Comparison of ENCODE assay signal across 1 cellular context in genomic region chr4:73847507-73848182, GRCh38.
TF ChIP-seq lines count a peak whose summit lies in the region.

No MANE protein-coding gene starts in this region.

TF ChIP-seq in HepG2, 621 proteins besides CTCF, POLR2A, EP300 and RAD21:
- no peak for TF ChIP-seq NCOA1 (CRISPR knock-in tag; IDR thresholded peaks at IDR 0.05)
- no peak for TF ChIP-seq ZNF263 (CRISPR knock-in tag; IDR thresholded peaks at IDR 0.05)
- TF ChIP-seq ZNF20 (CRISPR knock-in tag; IDR thresholded peaks at IDR 0.05): no peak
- TF ChIP-seq ADNP (CRISPR knock-in tag; IDR thresholded peaks at IDR 0.05): no peak
- no peak for TF ChIP-seq ZNF224 (CRISPR knock-in tag; IDR thresholded peaks at IDR 0.05)
- TF ChIP-seq SMAD1 (CRISPR knock-in tag; IDR thresholded peaks at IDR 0.05; ENCODE audit: borderline replicate concordance, low read depth): no peak
- no peak for TF ChIP-seq RARG (CRISPR knock-in tag; IDR thresholded peaks at IDR 0.05; ENCODE audit: low read depth)
- TF ChIP-seq ZNF709 (CRISPR knock-in tag; IDR thresholded peaks at IDR 0.05): no peak
- no peak for TF ChIP-seq ETV6 (CRISPR knock-in tag; conservative IDR thresholded peaks at IDR 0.05)
- TF ChIP-seq MEF2D (CRISPR knock-in tag; IDR thresholded peaks at IDR 0.05): no peak
- no peak for TF ChIP-seq ZNF446 (CRISPR knock-in tag; IDR thresholded peaks at IDR 0.05)
- no peak for TF ChIP-seq RXRA (CRISPR knock-in tag; IDR thresholded peaks at IDR 0.05)
- TF ChIP-seq ZNF33B (CRISPR knock-in tag; IDR thresholded peaks at IDR 0.05): no peak
